In genomic region chr12:45183263-45183662, GRCh38 we compare ENCODE assay signal across 10 cellular contexts. TPM values are rescaled to one million over a fixed set of nuclear protein-coding genes. Genes with fewer than 3 reads are reported as not detected.
DNase-seq lines count a peak whose midpoint lies in the region; ATAC-seq and TF ChIP-seq lines count a peak whose summit lies in the region.
"Had no signal": no experiment of that assay in that cellular context is flagged by ENCODE, and none has a peak within 500 bp of the region (broad histone marks: within the 10 kb centered on the region; RNA-seq: fewer than 3 reads in every experiment).

No MANE protein-coding gene starts in this region.

- no peak overlapping the region for H3K27ac ChIP-seq in right lobe of liver

- H3K36me3 ChIP-seq in right lobe of liver, result no peaks in the 10 kb centered on the region

- DNase-seq in AG09319 (ENCODE audit: extremely low read depth, low read depth), result no peak
- peak; percentile 16 for DNase-seq in HuH-7 (ENCODE audit: low spot score)
- DNase-seq in astrocyte of the spinal cord (ENCODE audit: low read depth, low spot score), result peak; percentile 49
- no peak for DNase-seq in right lobe of liver
- no peak for DNase-seq in activated CD4-positive, alpha-beta T cell treated with anti-CD3 and anti-CD28 coated beads, Interleukin-2, amount 50 U/mL, for 4 hours
- no peak for DNase-seq in head of caudate nucleus
- DNase-seq in SHP77 (lab: John Stamatoyannopoulos, UW), result no peak
- no peak for DNase-seq in activated CD4-positive, CD25-positive, alpha-beta regulatory T cell treated with anti-CD3 and anti-CD28 coated beads, Interleukin-2, amount 50 U/mL, for 72 hours
- DNase-seq: activated naive CD8-positive, alpha-beta T cell treated with anti-CD3 and anti-CD28 coated beads, Interleukin-2, amount 10 ng/mL, durations not matched to agents 7 days and 5 days; stimulated activated CD4-positive, alpha-beta T cell treated with anti-CD3 and anti-CD28 coated beads, Interleukin-4, amount 100 ng/mL, for 4 hours had no signal

- H3K4me3 ChIP-seq in astrocyte of the spinal cord (ENCODE audit: low read depth, low read length) (no peak overlapping the region), right lobe of liver (no peak overlapping the region)

- H3K4me1 ChIP-seq in right lobe of liver, result no peaks in the 10 kb centered on the region

- TF ChIP-seq POLR2A in right lobe of liver (IDR thresholded peaks at IDR 0.05), result no peak

- ATAC-seq in right lobe of liver, result peak; percentile 49 to 63 (median 59)

- peaks cover 0 to 11% (median 1%) of the 10 kb centered on the region in 4 donors for H3K9me3 ChIP-seq in right lobe of liver

- in situ Hi-C loops in astrocyte of the spinal cord (cut with HindIII; ENCODE audit: low sequenced_read_pairs), result no loop called here

- H3K27me3 ChIP-seq in right lobe of liver, result no peaks in the 10 kb centered on the region

- peak; percentile 62 for TF ChIP-seq CTCF in AG09319 (IDR thresholded peaks at IDR 0.05; ENCODE audit: low read depth, low read length)
- TF ChIP-seq CTCF in astrocyte of the spinal cord (IDR thresholded peaks at IDR 0.05; ENCODE audit: low read depth, low read length), result peak; percentile 55
- TF ChIP-seq CTCF in right lobe of liver (IDR thresholded peaks at IDR 0.05), result peak; percentile 46 to 55 (median 54)

- 52% methylated on average over 2 of the region's 2 CpGs for WGBS in right lobe of liver (ENCODE audit: insufficient coverage, low coverage, low lambda C conversion rate, missing lambda C conversion rate)

- intact Hi-C loops in right lobe of liver (cut with DNase I), result loop anchor here in 1 of 2 donors (10.0 kb wide), 1 partner anchor 202 kb away; no protein-coding TSS in a partner anchor
- intact Hi-C loops in head of caudate nucleus (cut with DNase I), result no loop called here

RNA-seq across cellular contexts. Expression of gene ANO6, which starts 32.6 kb away (rescaled TPM):
- total RNA-seq in right lobe of liver, result 10 to 100 TPM; 41.8 to 78.5 (median 48.9) TPM

Comparison
In these comparisons a context has a peak if more than half of its experiments do, and no peak if none do; other contexts are left out.
1. DNase-seq: peak in HuH-7 (single experiment) and astrocyte of the spinal cord (single experiment); none in AG09319 (single experiment), right lobe of liver (0 of 3), activated CD4-positive, alpha-beta T cell treated with anti-CD3 and anti-CD28 coated beads, Interleukin-2, amount 50 U/mL, for 4 hours (0 of 2), head of caudate nucleus (0 of 42), SHP77 (0 of 2) and activated CD4-positive, CD25-positive, alpha-beta regulatory T cell treated with anti-CD3 and anti-CD28 coated beads, Interleukin-2, amount 50 U/mL, for 72 hours (single experiment).
2. Peak in every context shown above with its lines, with median percentiles within 50 percentile points of each other: CTCF ChIP-seq.